Comparison of ENCODE assay signal across 12 cellular contexts in genomic region chr14:64706552-64707193, GRCh38. TPM values are rescaled to one million over a fixed set of nuclear protein-coding genes. Genes with fewer than 3 reads are reported as not detected.
DNase-seq lines count a peak whose midpoint lies in the region; ATAC-seq and TF ChIP-seq lines count a peak whose summit lies in the region.
"Had no signal": no experiment of that assay in that cellular context is flagged by ENCODE, and none has a peak within 500 bp of the region (broad histone marks: within the 10 kb centered on the region; RNA-seq: fewer than 3 reads in every experiment).

No MANE protein-coding gene starts in this region.

- no peak for TF ChIP-seq POLR2A in ovary (IDR thresholded peaks at IDR 0.05)

- peaks cover 37% of the 10 kb centered on the region for H3K27me3 Mint-ChIP-seq in CD4-positive, alpha-beta T cell
- no peaks in the 10 kb centered on the region for H3K27me3 Mint-ChIP-seq in activated T-helper 17 cell treated with anti-CD3 and anti-CD28 coated beads, Interleukin-2, amount 50 U/mL, for 72 hours

- H3K9me3 Mint-ChIP-seq in CD4-positive, alpha-beta T cell: no peaks in the 10 kb centered on the region
- no peaks in the 10 kb centered on the region for H3K9me3 Mint-ChIP-seq in activated T-helper 17 cell treated with anti-CD3 and anti-CD28 coated beads, Interleukin-2, amount 50 U/mL, for 72 hours
- H3K9me3 Mint-ChIP-seq: naive B cell had no signal

- no peak for ATAC-seq in CD4-positive, alpha-beta T cell (ENCODE audit: poor library complexity)
- ATAC-seq in activated T-helper 17 cell treated with anti-CD3 and anti-CD28 coated beads, Interleukin-2, amount 50 U/mL, for 72 hours (replicated peaks): no peak
- ATAC-seq in right cardiac atrium: no peak
- no peak for ATAC-seq in GM18498 (IDR thresholded peaks at IDR 0.05; ENCODE audit: unreplicated experiment)

- peaks cover 59% of the 10 kb centered on the region for H3K4me1 Mint-ChIP-seq in CD4-positive, alpha-beta T cell (ENCODE audit: low read depth)
- peaks cover 52% of the 10 kb centered on the region for H3K4me1 Mint-ChIP-seq in activated T-helper 17 cell treated with anti-CD3 and anti-CD28 coated beads, Interleukin-2, amount 50 U/mL, for 72 hours

- no peak overlapping the region for H3K27ac ChIP-seq in CD4-positive, alpha-beta T cell (ENCODE audit: low read depth, low read length)
- peak overlapping the region; percentile 78 for H3K27ac ChIP-seq in right cardiac atrium (ENCODE audit: low read length)
- H3K27ac ChIP-seq in ovary: peak overlapping the region; percentile 61 to 93

- WGBS in right cardiac atrium: 34% methylated on average over 15 of the region's 15 CpGs
- WGBS in ovary, 3 donors: 13 to 29% (median 16%) methylated on average over 15 of the region's 15 CpGs

- no peak overlapping the region for H3K27ac Mint-ChIP-seq in CD4-positive, alpha-beta T cell
- H3K27ac Mint-ChIP-seq in activated T-helper 17 cell treated with anti-CD3 and anti-CD28 coated beads, Interleukin-2, amount 50 U/mL, for 72 hours: peak overlapping the region; percentile 84

- H3K36me3 ChIP-seq in ovary: no peaks in the 10 kb centered on the region

- H3K4me1 ChIP-seq in right cardiac atrium (ENCODE audit: control insufficient read depth, insufficient read depth, low read length): peaks cover 24% of the 10 kb centered on the region
- peaks cover 35% of the 10 kb centered on the region for H3K4me1 ChIP-seq in ovary (ENCODE audit: insufficient read depth)

- no peak for DNase-seq in CD4-positive, alpha-beta T cell
- DNase-seq in right cardiac atrium (peak in 2 of 3 donors; percentile 68 to 82), ovary (peak; percentile 44 to 77 (median 58)), D341Med (ENCODE audit: low spot score) (no peak), NCI-H748 treated with DMSO at 0.1 percent for 48 hours (lab: John Stamatoyannopoulos, UW) (no peak), Kasumi-1 (lab: John Stamatoyannopoulos, UW) (no peak)
- DNase-seq: DMS53, IMR-90, naive B cell, SHP77 treated with DMSO at 0.1 percent for 48 hours had no signal

- intact Hi-C loops in CD4-positive, alpha-beta T cell (cut with DNase I, micrococcal nuclease): loop anchor here in 1 of 2 experiments (5.0 kb wide), 1 partner anchor 51 kb away; no protein-coding TSS in a partner anchor
- intact Hi-C loops in right cardiac atrium (cut with DNase I) (no loop called here), ovary (cut with DNase I) (loop anchor here in 1 of 4 donors (5.0 kb wide), 1 partner anchor 56 kb away; no protein-coding TSS in a partner anchor)

- H3K9me3 ChIP-seq in CD4-positive, alpha-beta T cell (ENCODE audit: control insufficient read depth, low read length): no peaks in the 10 kb centered on the region
- no peaks in the 10 kb centered on the region for H3K9me3 ChIP-seq in right cardiac atrium (ENCODE audit: control insufficient read depth, low read length)
- no peaks in the 10 kb centered on the region for H3K9me3 ChIP-seq in ovary

- no peaks in the 10 kb centered on the region for H3K36me3 Mint-ChIP-seq in CD4-positive, alpha-beta T cell (ENCODE audit: low read depth)
- H3K36me3 Mint-ChIP-seq in activated T-helper 17 cell treated with anti-CD3 and anti-CD28 coated beads, Interleukin-2, amount 50 U/mL, for 72 hours (ENCODE audit: low read depth): no peaks in the 10 kb centered on the region
- H3K36me3 Mint-ChIP-seq: naive B cell had no signal

- no peak for TF ChIP-seq CTCF in CD4-positive, alpha-beta T cell (IDR thresholded peaks at IDR 0.05)
- no peak for TF ChIP-seq CTCF in ovary (IDR thresholded peaks at IDR 0.05)

- no peak overlapping the region for H3K4me3 ChIP-seq in right cardiac atrium (ENCODE audit: low read length)
- peak overlapping the region; percentile 82 for H3K4me3 ChIP-seq in ovary

- H3K27me3 ChIP-seq in CD4-positive, alpha-beta T cell (ENCODE audit: control insufficient read depth, insufficient read depth, low read length): peaks cover 27% of the 10 kb centered on the region
- no peaks in the 10 kb centered on the region for H3K27me3 ChIP-seq in right cardiac atrium (ENCODE audit: control insufficient read depth, insufficient read depth)
- no peaks in the 10 kb centered on the region for H3K27me3 ChIP-seq in ovary

- CTCF ChIA-PET in CD4-positive, alpha-beta T cell (lab: Charles Lee): no interaction called here

- POLR2A ChIA-PET in CD4-positive, alpha-beta T cell (lab: Charles Lee): interaction anchor here (1.0 to 4.9 kb wide), 4 partner anchors 10 to 22 kb away, joined by 3 to 18 read pairs (median 6); no protein-coding TSS in a partner anchor

- peak overlapping the region; percentile 59 for H3K4me3 Mint-ChIP-seq in CD4-positive, alpha-beta T cell
- H3K4me3 Mint-ChIP-seq in activated T-helper 17 cell treated with anti-CD3 and anti-CD28 coated beads, Interleukin-2, amount 50 U/mL, for 72 hours: peak overlapping the region; percentile 85

- no peak for TF ChIP-seq EP300 in ovary (IDR thresholded peaks at IDR 0.05)

RNA-seq across cellular contexts. Expression of gene PLEKHG3, which starts 2.4 kb away (rescaled TPM):
- total RNA-seq in CD4-positive, alpha-beta T cell: 10 to 100 TPM; 12.1 to 13.3 TPM
- total RNA-seq in activated T-helper 17 cell treated with anti-CD3 and anti-CD28 coated beads, Interleukin-2, amount 50 U/mL, for 72 hours: 10 to 100 TPM; 17.2 to 19.2 TPM
- total RNA-seq in right cardiac atrium (10 to 100 TPM; 35.7 to 58.7 (median 50.6) TPM), ovary (10 to 100 TPM; 17.5 to 92.9 (median 78.4) TPM)
- polyA plus RNA-seq in right cardiac atrium (12.6 TPM), ovary (10 to 100 TPM; 26.3 to 34.2 TPM)

Comparison
In these comparisons a context has a peak if more than half of its experiments do, and no peak if none do; other contexts are left out.
1. DNase-seq: peak in right cardiac atrium (2 of 3) and ovary (5 of 5); none in CD4-positive, alpha-beta T cell (0 of 10), D341Med (single experiment), NCI-H748 treated with DMSO at 0.1 percent for 48 hours (single experiment) and Kasumi-1 (0 of 2).